ENCODE assay signal across 11 cellular contexts in the genomic region with DNA sequence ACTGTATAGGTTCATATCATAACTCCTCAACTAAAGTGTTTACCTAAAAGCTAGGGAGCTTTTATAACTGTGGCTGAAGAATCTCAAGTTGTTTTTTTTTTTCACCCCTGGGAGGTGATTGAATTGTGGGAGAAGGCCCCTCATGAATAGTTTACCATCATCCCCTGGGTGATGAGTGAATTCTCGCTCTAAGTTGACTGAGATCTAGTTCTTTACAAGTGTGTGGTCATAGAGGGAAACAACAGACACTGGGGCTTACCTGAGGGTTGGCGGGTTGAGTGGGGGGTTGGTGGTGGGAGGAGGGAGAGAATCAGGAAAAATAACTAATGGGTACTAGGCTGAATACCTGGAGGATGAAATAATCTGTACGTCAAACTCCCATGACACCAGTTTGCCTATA.
"Had no signal": no experiment of that assay in that cellular context is flagged by ENCODE, and none has a peak within 500 bp of the region (broad histone marks: within the 10 kb centered on the region; RNA-seq: fewer than 3 reads in every experiment).

No MANE protein-coding gene starts in this region.

- H2AFZ ChIP-seq: GM23248, GM23338 had no signal

- H3K27ac ChIP-seq: GM23248 had no signal

- H3K9me3 ChIP-seq: HAP-1 had no signal

- H3K4me1 ChIP-seq: HAP-1 had no signal

- H3K36me3 ChIP-seq: HAP-1 had no signal

- H3K4me1 Mint-ChIP-seq: GM23338 had no signal

- DNase-seq: GM23248, GOT3, H7, H9, HCEC 1CT, HFFc6 had no signal

- H3K27ac Mint-ChIP-seq: GM23338, H9, HFFc6 had no signal

- H3K4me3 ChIP-seq: GM23248, GM23338, HAP-1 had no signal

- H3K9me3 Mint-ChIP-seq: GM23338, H9, HFFc6 had no signal

- H3K4me2 ChIP-seq: GM23338 had no signal

- H3K4me3 Mint-ChIP-seq: GM23338, H9, HFFc6 had no signal

- ATAC-seq: GM23338, HCT116 had no signal

- FAIRE-seq: H1, H54 had no signal

- H3K9ac ChIP-seq: GM23248 had no signal
